ENCODE assay signal across 1 cellular context in genomic region chr17:82334204-82334621, GRCh38.
TF ChIP-seq lines count a peak whose summit lies in the region.

No MANE protein-coding gene starts in this region.

TF ChIP-seq in liver, 16 proteins besides CTCF, POLR2A, EP300 and RAD21 (continued from another document):
- no peak for TF ChIP-seq EGR1 (IDR thresholded peaks at IDR 0.05; ENCODE audit: low read depth in 2 of 2)
- no peak for TF ChIP-seq FOXA1 (IDR thresholded peaks at IDR 0.05)
- no peak for TF ChIP-seq YY1 (IDR thresholded peaks at IDR 0.05)
